ENCODE assay signal across 11 cellular contexts in genomic region chr14:50763386-50764007, GRCh38.
DNase-seq lines count a peak whose midpoint lies in the region; ATAC-seq and TF ChIP-seq lines count a peak whose summit lies in the region.
"Had no signal": no experiment of that assay in that cellular context is flagged by ENCODE, and none has a peak within 500 bp of the region (broad histone marks: within the 10 kb centered on the region; RNA-seq: fewer than 3 reads in every experiment).

No MANE protein-coding gene starts in this region.

- H3K4me3 ChIP-seq in SJSA1, result no peak overlapping the region
- H3K4me3 ChIP-seq in fibroblast of pulmonary artery (replicated peaks; ENCODE audit: low read depth, low read length), result no peak overlapping the region
- H3K4me3 ChIP-seq: K562, neural progenitor cell had no signal

- H3K36me3 Mint-ChIP-seq in stimulated activated naive B cell treated with anti-CD40 and anti-IgM and Interleukin-4, amounts not matched to agents 10 μg/mL and 1 μg/mL and 100 μg/mL, for 72 hours, result peaks cover 56 to 69% of the 10 kb centered on the region in 2 donors
- H3K36me3 Mint-ChIP-seq in activated naive CD4-positive, alpha-beta T cell treated with anti-CD3 and anti-CD28 coated beads for 36 hours (ENCODE audit: low read depth), result peaks cover 50% of the 10 kb centered on the region

- CTCF ChIA-PET in activated naive CD4-positive, alpha-beta T cell treated with anti-CD3 and anti-CD28 coated beads for 36 hours (lab: Charles Lee), result interaction anchor here (0.8 to 5.5 kb wide), 5 partner anchors 10 to 163 kb away, joined by 3 to 58 read pairs (median 18); no protein-coding TSS in a partner anchor

- peak overlapping the region; percentile 87 for H3K27ac ChIP-seq in SJSA1
- H3K27ac ChIP-seq: neural progenitor cell had no signal

- intact Hi-C loops in activated naive CD4-positive, alpha-beta T cell treated with anti-CD3 and anti-CD28 coated beads for 36 hours (cut with micrococcal nuclease), result loop anchor here (2.0 kb wide), 1 partner anchor 95 kb away; the partner anchor contains the start of gene SAV1

- H3K27me3 ChIP-seq in SJSA1 (replicated peaks), result no peaks in the 10 kb centered on the region
- H3K27me3 ChIP-seq: neural progenitor cell had no signal

- peak overlapping the region; percentile 77 for H3K27ac Mint-ChIP-seq in stimulated activated naive B cell treated with anti-CD40 and anti-IgM and Interleukin-4, amounts not matched to agents 10 μg/mL and 1 μg/mL and 100 μg/mL, for 72 hours
- H3K27ac Mint-ChIP-seq in activated naive CD4-positive, alpha-beta T cell treated with anti-CD3 and anti-CD28 coated beads for 36 hours, result no peak overlapping the region
- H3K27ac Mint-ChIP-seq: neural progenitor cell had no signal

- DNase-seq in H4 (ENCODE audit: low spot score), result peak; percentile 89
- peak; percentile 66 to 90 for DNase-seq in SJSA1 (ENCODE audit: low read depth in 1 of 2, low spot score in 2 of 2)
- DNase-seq in fibroblast of pulmonary artery (ENCODE audit: low read depth), result peak; percentile 53
- no peak for DNase-seq in stimulated activated naive B cell treated with anti-CD40 and anti-IgM and Interleukin-4, amounts not matched to agents 10 μg/mL and 1 μg/mL and 100 μg/mL, for 72 hours
- DNase-seq in activated naive CD4-positive, alpha-beta T cell treated with anti-CD3 and anti-CD28 coated beads for 36 hours, result no peak
- no peak for DNase-seq in KG1 (lab: John Stamatoyannopoulos, UW)
- DNase-seq: dermis blood vessel endothelial cell, NCI-H510A had no signal

- no peak overlapping the region for H3K4me3 Mint-ChIP-seq in stimulated activated naive B cell treated with anti-CD40 and anti-IgM and Interleukin-4, amounts not matched to agents 10 μg/mL and 1 μg/mL and 100 μg/mL, for 72 hours
- H3K4me3 Mint-ChIP-seq in activated naive CD4-positive, alpha-beta T cell treated with anti-CD3 and anti-CD28 coated beads for 36 hours, result no peak overlapping the region
- H3K4me3 Mint-ChIP-seq: neural progenitor cell had no signal

- H3K9me3 ChIP-seq in SJSA1 (replicated peaks), result no peaks in the 10 kb centered on the region; the same call in 1 of the 2 replicates

- ATAC-seq in stimulated activated naive B cell treated with anti-CD40 and anti-IgM and Interleukin-4, amounts not matched to agents 10 μg/mL and 1 μg/mL and 100 μg/mL, for 72 hours (replicated peaks), result no peak
- no peak for ATAC-seq in HG03196 (IDR thresholded peaks at IDR 0.05; ENCODE audit: unreplicated experiment)
- ATAC-seq: K562 had no signal

- peaks cover 57% of the 10 kb centered on the region for H3K36me3 ChIP-seq in SJSA1

- TF ChIP-seq CTCF in fibroblast of pulmonary artery (IDR thresholded peaks at IDR 0.05; ENCODE audit: low read length, missing control alignments), result no peak

- peaks cover 47% of the 10 kb centered on the region for H3K4me1 ChIP-seq in SJSA1 (replicated peaks)
- H3K4me1 ChIP-seq: neural progenitor cell had no signal

- no peaks in the 10 kb centered on the region for H3K27me3 Mint-ChIP-seq in stimulated activated naive B cell treated with anti-CD40 and anti-IgM and Interleukin-4, amounts not matched to agents 10 μg/mL and 1 μg/mL and 100 μg/mL, for 72 hours
- H3K27me3 Mint-ChIP-seq in activated naive CD4-positive, alpha-beta T cell treated with anti-CD3 and anti-CD28 coated beads for 36 hours (ENCODE audit: low read depth), result no peaks in the 10 kb centered on the region

- no peaks in the 10 kb centered on the region for H3K9me3 Mint-ChIP-seq in stimulated activated naive B cell treated with anti-CD40 and anti-IgM and Interleukin-4, amounts not matched to agents 10 μg/mL and 1 μg/mL and 100 μg/mL, for 72 hours
- no peaks in the 10 kb centered on the region for H3K9me3 Mint-ChIP-seq in activated naive CD4-positive, alpha-beta T cell treated with anti-CD3 and anti-CD28 coated beads for 36 hours
- H3K9me3 Mint-ChIP-seq: neural progenitor cell had no signal

- H3K4me1 Mint-ChIP-seq in stimulated activated naive B cell treated with anti-CD40 and anti-IgM and Interleukin-4, amounts not matched to agents 10 μg/mL and 1 μg/mL and 100 μg/mL, for 72 hours, result peaks cover 23 to 35% of the 10 kb centered on the region in 2 donors
- H3K4me1 Mint-ChIP-seq in activated naive CD4-positive, alpha-beta T cell treated with anti-CD3 and anti-CD28 coated beads for 36 hours (ENCODE audit: low read depth), result peaks cover 29% of the 10 kb centered on the region
- H3K4me1 Mint-ChIP-seq: neural progenitor cell had no signal

Comparison
In these comparisons a context has a peak if more than half of its experiments do, and no peak if none do; other contexts are left out.
1. DNase-seq: peak in H4 (single experiment), SJSA1 (2 of 2) and fibroblast of pulmonary artery (single experiment); none in stimulated activated naive B cell treated with anti-CD40 and anti-IgM and Interleukin-4, amounts not matched to agents 10 μg/mL and 1 μg/mL and 100 μg/mL, for 72 hours (single experiment), activated naive CD4-positive, alpha-beta T cell treated with anti-CD3 and anti-CD28 coated beads for 36 hours (single experiment) and KG1 (single experiment).